ENCODE assay signal across 15 cellular contexts in genomic region chr2:45855374-45855773, GRCh38.
"Had no signal": no experiment of that assay in that cellular context is flagged by ENCODE, and none has a peak within 500 bp of the region (broad histone marks: within the 10 kb centered on the region; RNA-seq: fewer than 3 reads in every experiment).

No MANE protein-coding gene starts in this region.

- H3K27me3 Mint-ChIP-seq: activated CD4-positive, alpha-beta T cell treated with anti-CD3 and anti-CD28 coated beads for 36 hours; activated CD8-positive, alpha-beta T cell treated with anti-CD3 and anti-CD28 coated beads for 36 hours; activated naive CD8-positive, alpha-beta T cell treated with anti-CD3 and anti-CD28 coated beads, Interleukin-2, amount 50 U/mL, for 24 hours; memory B cell had no signal

- H3K27ac Mint-ChIP-seq: activated CD4-positive, alpha-beta T cell treated with anti-CD3 and anti-CD28 coated beads for 36 hours; activated CD8-positive, alpha-beta T cell treated with anti-CD3 and anti-CD28 coated beads for 36 hours; activated naive CD8-positive, alpha-beta T cell treated with anti-CD3 and anti-CD28 coated beads, Interleukin-2, amount 50 U/mL, for 24 hours; memory B cell; nephron progenitor cell had no signal

- DNase-seq: activated CD4-positive, alpha-beta T cell treated with anti-CD3 and anti-CD28 coated beads for 36 hours; activated CD8-positive, alpha-beta memory T cell treated with anti-CD3 and anti-CD28 coated beads, Interleukin-2, amount 50 U/mL, for 4 hours; activated CD8-positive, alpha-beta T cell treated with anti-CD3 and anti-CD28 coated beads for 36 hours; activated naive CD4-positive, alpha-beta T cell treated with Interleukin-2 at 50 U/mL for 16 hours; activated naive CD8-positive, alpha-beta T cell treated with anti-CD3 and anti-CD28 coated beads, Interleukin-2, amount 50 U/mL, for 24 hours; effector CD4-positive, alpha-beta T cell; foreskin melanocyte; heart left ventricle; nephron progenitor cell; stimulated activated CD4-positive, alpha-beta T cell treated with anti-CD3 and anti-CD28 coated beads, Interleukin-12 subunit alpha, Interleukin-12 subunit beta, amount 100 ng/mL, for 4 hours; stimulated activated naive CD4-positive, alpha-beta T cell; substantia nigra; transverse colon; WERI-Rb-1 had no signal

- H3K9me3 Mint-ChIP-seq: activated naive CD8-positive, alpha-beta T cell treated with anti-CD3 and anti-CD28 coated beads, Interleukin-2, amount 50 U/mL, for 24 hours; memory B cell; nephron progenitor cell had no signal

- H3K4me3 Mint-ChIP-seq: activated CD4-positive, alpha-beta T cell treated with anti-CD3 and anti-CD28 coated beads for 36 hours; activated CD8-positive, alpha-beta T cell treated with anti-CD3 and anti-CD28 coated beads for 36 hours; activated naive CD8-positive, alpha-beta T cell treated with anti-CD3 and anti-CD28 coated beads, Interleukin-2, amount 50 U/mL, for 24 hours; memory B cell; nephron progenitor cell had no signal

- ATAC-seq: activated CD4-positive, alpha-beta T cell treated with anti-CD3 and anti-CD28 coated beads for 36 hours; activated CD8-positive, alpha-beta T cell treated with anti-CD3 and anti-CD28 coated beads for 36 hours; activated naive CD8-positive, alpha-beta T cell treated with anti-CD3 and anti-CD28 coated beads, Interleukin-2, amount 50 U/mL, for 24 hours; heart left ventricle had no signal
